Comparison of ENCODE assay signal across 8 cellular contexts in the genomic region with DNA sequence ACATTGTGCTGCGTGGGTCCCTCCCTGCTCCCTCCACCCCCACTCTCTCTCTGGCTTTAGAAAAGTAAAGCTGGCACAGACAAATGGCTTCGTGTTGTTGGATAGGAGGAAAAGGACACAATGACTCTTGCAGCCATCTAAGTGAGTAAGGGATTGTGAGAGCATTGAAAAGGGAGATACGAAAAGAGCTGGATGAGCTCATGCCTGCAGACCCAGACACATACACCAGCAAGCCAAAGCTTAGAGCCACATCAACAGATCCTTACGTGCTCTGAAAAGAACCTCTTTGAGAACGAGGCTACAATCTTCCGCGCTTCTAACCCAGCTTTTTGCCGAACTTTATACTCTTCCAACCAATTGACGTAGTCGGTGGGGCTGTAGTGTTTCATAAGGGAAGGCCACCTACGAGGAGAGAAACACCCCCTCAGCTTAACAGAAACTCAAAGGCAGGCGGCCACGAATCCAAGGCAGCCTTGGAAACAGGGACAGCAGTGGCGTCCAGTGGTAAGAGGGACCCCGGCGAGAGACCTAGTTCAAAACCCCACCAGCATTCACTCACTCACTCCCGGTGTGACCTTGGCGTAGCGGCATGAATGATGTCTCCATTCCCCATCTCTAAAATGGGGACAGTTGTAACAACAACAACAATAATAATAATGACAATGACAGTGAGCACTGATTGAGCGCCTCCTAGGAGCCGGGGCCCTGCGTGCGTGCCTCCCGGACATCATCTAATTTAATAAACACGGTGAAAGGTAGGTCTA. TPM values are rescaled to one million over a fixed set of nuclear protein-coding genes. Genes with fewer than 3 reads are reported as not detected.
A peak's percentile ranks its signal among the peaks of the same experiment; 100 is the strongest.
DNase-seq lines count a peak whose midpoint lies in the region; ATAC-seq and TF ChIP-seq lines count a peak whose summit lies in the region.

No MANE protein-coding gene starts in this region.

- H3K36me3 ChIP-seq in cardiac muscle cell (peaks cover 26% of the 10 kb centered on the region), osteoblast (ENCODE audit: insufficient read depth, low read length) (peaks cover 21% of the 10 kb centered on the region)

- peaks cover 22% of the 10 kb centered on the region for H3K4me1 Mint-ChIP-seq in activated CD8-positive, alpha-beta memory T cell treated with anti-CD3 and anti-CD28 coated beads, Interleukin-2, amount 10 ng/mL, durations not matched to agents 7 days and 5 days
- peaks cover 19% of the 10 kb centered on the region for H3K4me1 Mint-ChIP-seq in activated T-helper 2 cell treated with anti-CD3 and anti-CD28 coated beads, Interferon-gamma antibody, Interleukin-2, Interleukin-4, amounts not matched to agents 10 μg/mL and 5 μg/mL and 100 μg/mL, durations not matched to agents 14 hours and 24 hours and 36 hours (ENCODE audit: low read depth)

- DNase-seq in activated CD8-positive, alpha-beta memory T cell treated with anti-CD3 and anti-CD28 coated beads, Interleukin-2, amount 10 ng/mL, durations not matched to agents 7 days and 5 days = no peak
- DNase-seq in activated CD8-positive, alpha-beta memory T cell treated with anti-CD3 and anti-CD28 coated beads for 24 hours = no peak
- DNase-seq in activated T-helper 2 cell treated with anti-CD3 and anti-CD28 coated beads, Interferon-gamma antibody, Interleukin-2, Interleukin-4, amounts not matched to agents 10 μg/mL and 5 μg/mL and 100 μg/mL, durations not matched to agents 14 hours and 24 hours and 36 hours (ENCODE audit: low spot score) = no peak
- DNase-seq in cardiac muscle cell (ENCODE audit: low read depth in 1 of 2, low spot score in 1 of 2) = peak in 1 of 2 donors; percentile 65
- peak; percentile 94 for DNase-seq in osteoblast (ENCODE audit: insufficient read length, low spot score, missing footprints)
- no peak for DNase-seq in activated gamma-delta T cell (lab: John Stamatoyannopoulos, UW)
- no peak for DNase-seq in germinal center (ENCODE audit: low spot score)

- CTCF ChIA-PET in activated CD8-positive, alpha-beta memory T cell treated with anti-CD3 and anti-CD28 coated beads, Interleukin-2, amount 10 ng/mL, durations not matched to agents 7 days and 5 days (lab: Charles Lee) = interaction anchor here (0.8 to 1.5 kb wide), 3 partner anchors 12 to 163 kb away, joined by 3 read pairs; no protein-coding TSS in a partner anchor

- H3K27ac Mint-ChIP-seq in activated CD8-positive, alpha-beta memory T cell treated with anti-CD3 and anti-CD28 coated beads, Interleukin-2, amount 10 ng/mL, durations not matched to agents 7 days and 5 days = peak overlapping the region; percentile 74
- H3K27ac Mint-ChIP-seq in activated T-helper 2 cell treated with anti-CD3 and anti-CD28 coated beads, Interferon-gamma antibody, Interleukin-2, Interleukin-4, amounts not matched to agents 10 μg/mL and 5 μg/mL and 100 μg/mL, durations not matched to agents 14 hours and 24 hours and 36 hours = peak overlapping the region; percentile 68

- H2AFZ ChIP-seq in osteoblast (ENCODE audit: low read length) = peak overlapping the region; percentile 85

- no peaks in the 10 kb centered on the region for H4K20me1 ChIP-seq in osteoblast (ENCODE audit: insufficient read depth, low read length)

- H3K9me3 ChIP-seq in cardiac muscle cell (ENCODE audit: low read depth) (no peaks in the 10 kb centered on the region), osteoblast (ENCODE audit: low read depth, low read length) (no peaks in the 10 kb centered on the region)

- H3K4me3 ChIP-seq in cardiac muscle cell (peak overlapping the region; percentile 83), osteoblast (ENCODE audit: insufficient read depth, low read length) (peak overlapping the region; percentile 83)

- intact Hi-C loops in activated T-helper 2 cell treated with anti-CD3 and anti-CD28 coated beads, Interferon-gamma antibody, Interleukin-2, Interleukin-4, amounts not matched to agents 10 μg/mL and 5 μg/mL and 100 μg/mL, durations not matched to agents 14 hours and 24 hours and 36 hours (cut with micrococcal nuclease) = no loop called here

- H3K36me3 Mint-ChIP-seq in activated CD8-positive, alpha-beta memory T cell treated with anti-CD3 and anti-CD28 coated beads, Interleukin-2, amount 10 ng/mL, durations not matched to agents 7 days and 5 days = peaks cover 26% of the 10 kb centered on the region
- peaks cover 41% of the 10 kb centered on the region for H3K36me3 Mint-ChIP-seq in activated T-helper 2 cell treated with anti-CD3 and anti-CD28 coated beads, Interferon-gamma antibody, Interleukin-2, Interleukin-4, amounts not matched to agents 10 μg/mL and 5 μg/mL and 100 μg/mL, durations not matched to agents 14 hours and 24 hours and 36 hours (ENCODE audit: low read depth)

- no peak for ATAC-seq in activated CD8-positive, alpha-beta memory T cell treated with anti-CD3 and anti-CD28 coated beads, Interleukin-2, amount 10 ng/mL, durations not matched to agents 7 days and 5 days
- no peak for ATAC-seq in HG03039 (IDR thresholded peaks at IDR 0.05; ENCODE audit: unreplicated experiment)

- H3K4me1 ChIP-seq in cardiac muscle cell (ENCODE audit: low read depth) (peaks cover 4% of the 10 kb centered on the region), osteoblast (ENCODE audit: insufficient read depth, low read length) (peaks cover 8% of the 10 kb centered on the region)

- peaks cover 4% of the 10 kb centered on the region for H3K9me3 Mint-ChIP-seq in activated CD8-positive, alpha-beta memory T cell treated with anti-CD3 and anti-CD28 coated beads, Interleukin-2, amount 10 ng/mL, durations not matched to agents 7 days and 5 days (ENCODE audit: low read depth)
- H3K9me3 Mint-ChIP-seq in activated T-helper 2 cell treated with anti-CD3 and anti-CD28 coated beads, Interferon-gamma antibody, Interleukin-2, Interleukin-4, amounts not matched to agents 10 μg/mL and 5 μg/mL and 100 μg/mL, durations not matched to agents 14 hours and 24 hours and 36 hours = peaks cover 5% of the 10 kb centered on the region

- H3K27me3 Mint-ChIP-seq in activated CD8-positive, alpha-beta memory T cell treated with anti-CD3 and anti-CD28 coated beads, Interleukin-2, amount 10 ng/mL, durations not matched to agents 7 days and 5 days = peaks cover 14% of the 10 kb centered on the region
- H3K27me3 Mint-ChIP-seq in activated T-helper 2 cell treated with anti-CD3 and anti-CD28 coated beads, Interferon-gamma antibody, Interleukin-2, Interleukin-4, amounts not matched to agents 10 μg/mL and 5 μg/mL and 100 μg/mL, durations not matched to agents 14 hours and 24 hours and 36 hours (ENCODE audit: low read depth) = peaks cover 8% of the 10 kb centered on the region

- TF ChIP-seq CTCF in cardiac muscle cell (IDR thresholded peaks at IDR 0.05; ENCODE audit: low read depth, low read length) = no peak
- no peak for TF ChIP-seq CTCF in osteoblast (IDR thresholded peaks at IDR 0.05; ENCODE audit: extremely low read depth, low read depth, low read length)

- peaks cover 21% of the 10 kb centered on the region for H3K79me2 ChIP-seq in osteoblast (ENCODE audit: insufficient read depth, low read length)

- peak overlapping the region; percentile 84 for H3K4me3 Mint-ChIP-seq in activated CD8-positive, alpha-beta memory T cell treated with anti-CD3 and anti-CD28 coated beads, Interleukin-2, amount 10 ng/mL, durations not matched to agents 7 days and 5 days
- peak overlapping the region; percentile 89 for H3K4me3 Mint-ChIP-seq in activated T-helper 2 cell treated with anti-CD3 and anti-CD28 coated beads, Interferon-gamma antibody, Interleukin-2, Interleukin-4, amounts not matched to agents 10 μg/mL and 5 μg/mL and 100 μg/mL, durations not matched to agents 14 hours and 24 hours and 36 hours (ENCODE audit: low read depth)

- H3K4me2 ChIP-seq in osteoblast (ENCODE audit: insufficient read depth, low read length) = peak overlapping the region; percentile 84

- H3K27me3 ChIP-seq in cardiac muscle cell (no peaks in the 10 kb centered on the region), osteoblast (ENCODE audit: insufficient read depth, low read length) (peaks cover 11% of the 10 kb centered on the region)

- no peak overlapping the region for H3K27ac ChIP-seq in cardiac muscle cell
- peak overlapping the region; percentile 56 for H3K27ac ChIP-seq in osteoblast (ENCODE audit: low read depth, low read length)

RNA-seq across cellular contexts. Expression of a gene that starts 1.1 kb away (rescaled TPM):
- total RNA-seq in activated CD8-positive, alpha-beta memory T cell treated with anti-CD3 and anti-CD28 coated beads, Interleukin-2, amount 10 ng/mL, durations not matched to agents 7 days and 5 days = 10 to 100 TPM; 21.7 to 26.2 TPM
- 24.3 and 27.3 TPM in 2 replicates for total RNA-seq in activated T-helper 2 cell treated with anti-CD3 and anti-CD28 coated beads, Interferon-gamma antibody, Interleukin-2, Interleukin-4, amounts not matched to agents 10 μg/mL and 5 μg/mL and 100 μg/mL, durations not matched to agents 14 hours and 24 hours and 36 hours
- 190 and 203 TPM in 2 replicates for total RNA-seq in cardiac muscle cell
- 53.7 and 66.8 TPM in 2 replicates for polyA plus RNA-seq in cardiac muscle cell
- 72.8 and 81.1 TPM in 2 replicates for total RNA-seq in osteoblast
